1 cellular context compared by ENCODE assay signal in genomic region chr14:71668186-71668912, GRCh38.
TF ChIP-seq lines count a peak whose summit lies in the region.

No MANE protein-coding gene starts in this region.

TF ChIP-seq in IMR-90, 13 proteins besides CTCF, POLR2A, EP300 and RAD21 (continued from another document):
- no peak for TF ChIP-seq USF2 (IDR thresholded peaks at IDR 0.05; ENCODE audit: low read depth, low read length)
- no peak for TF ChIP-seq RFX5 (IDR thresholded peaks at IDR 0.05; ENCODE audit: low read depth, low read length)
- no peak for TF ChIP-seq FOS (IDR thresholded peaks at IDR 0.05; ENCODE audit: low read depth, low read length)
- TF ChIP-seq RCOR1 (IDR thresholded peaks at IDR 0.05; ENCODE audit: insufficient replicate concordance, low read length) = no peak
- TF ChIP-seq CEBPB (IDR thresholded peaks at IDR 0.05; ENCODE audit: low read depth, low read length) = no peak
